1 cellular context compared by ENCODE assay signal in the genomic region with DNA sequence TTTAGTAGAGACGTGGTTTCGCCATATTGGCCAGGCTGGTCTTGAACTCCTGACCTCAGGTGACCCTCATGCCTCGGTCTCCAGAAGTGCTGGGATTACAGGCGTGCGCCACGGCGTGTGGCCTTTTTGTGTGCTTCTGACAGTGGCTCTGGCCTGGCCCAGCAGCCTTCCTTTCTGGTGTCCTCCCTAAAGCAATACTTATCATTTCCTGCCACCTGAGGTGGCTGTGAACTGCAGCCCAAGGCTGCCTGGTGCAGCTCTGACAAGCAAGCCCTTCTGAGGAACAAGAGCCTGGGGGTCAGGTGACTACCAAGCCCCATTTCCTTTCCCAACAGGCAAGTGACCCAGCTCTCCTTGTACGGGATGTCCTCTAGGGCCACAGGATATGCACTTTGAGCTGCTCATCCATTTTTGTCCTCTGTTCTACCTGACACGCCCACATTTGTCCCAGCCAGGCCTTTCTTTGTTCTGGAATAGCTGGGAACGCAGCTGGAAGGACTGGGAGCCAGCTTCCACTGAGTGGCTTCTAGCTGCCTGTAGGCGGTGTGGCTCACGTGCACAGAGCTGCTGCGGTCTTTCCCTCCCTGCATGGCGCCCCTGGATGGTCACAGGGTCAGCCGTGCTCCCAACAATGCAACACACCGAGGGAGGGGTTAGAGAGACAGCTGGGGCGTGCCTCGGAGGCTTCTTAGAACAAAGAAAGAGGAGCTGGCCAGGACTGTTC.
A peak's percentile ranks its signal among the peaks of the same experiment; 100 is the strongest.
TF ChIP-seq lines count a peak whose summit lies in the region.

No MANE protein-coding gene starts in this region.

TF ChIP-seq in K562, 482 proteins besides CTCF, POLR2A, EP300 and RAD21 (continued from another document and continues in another):
- TF ChIP-seq, protein P1, sequence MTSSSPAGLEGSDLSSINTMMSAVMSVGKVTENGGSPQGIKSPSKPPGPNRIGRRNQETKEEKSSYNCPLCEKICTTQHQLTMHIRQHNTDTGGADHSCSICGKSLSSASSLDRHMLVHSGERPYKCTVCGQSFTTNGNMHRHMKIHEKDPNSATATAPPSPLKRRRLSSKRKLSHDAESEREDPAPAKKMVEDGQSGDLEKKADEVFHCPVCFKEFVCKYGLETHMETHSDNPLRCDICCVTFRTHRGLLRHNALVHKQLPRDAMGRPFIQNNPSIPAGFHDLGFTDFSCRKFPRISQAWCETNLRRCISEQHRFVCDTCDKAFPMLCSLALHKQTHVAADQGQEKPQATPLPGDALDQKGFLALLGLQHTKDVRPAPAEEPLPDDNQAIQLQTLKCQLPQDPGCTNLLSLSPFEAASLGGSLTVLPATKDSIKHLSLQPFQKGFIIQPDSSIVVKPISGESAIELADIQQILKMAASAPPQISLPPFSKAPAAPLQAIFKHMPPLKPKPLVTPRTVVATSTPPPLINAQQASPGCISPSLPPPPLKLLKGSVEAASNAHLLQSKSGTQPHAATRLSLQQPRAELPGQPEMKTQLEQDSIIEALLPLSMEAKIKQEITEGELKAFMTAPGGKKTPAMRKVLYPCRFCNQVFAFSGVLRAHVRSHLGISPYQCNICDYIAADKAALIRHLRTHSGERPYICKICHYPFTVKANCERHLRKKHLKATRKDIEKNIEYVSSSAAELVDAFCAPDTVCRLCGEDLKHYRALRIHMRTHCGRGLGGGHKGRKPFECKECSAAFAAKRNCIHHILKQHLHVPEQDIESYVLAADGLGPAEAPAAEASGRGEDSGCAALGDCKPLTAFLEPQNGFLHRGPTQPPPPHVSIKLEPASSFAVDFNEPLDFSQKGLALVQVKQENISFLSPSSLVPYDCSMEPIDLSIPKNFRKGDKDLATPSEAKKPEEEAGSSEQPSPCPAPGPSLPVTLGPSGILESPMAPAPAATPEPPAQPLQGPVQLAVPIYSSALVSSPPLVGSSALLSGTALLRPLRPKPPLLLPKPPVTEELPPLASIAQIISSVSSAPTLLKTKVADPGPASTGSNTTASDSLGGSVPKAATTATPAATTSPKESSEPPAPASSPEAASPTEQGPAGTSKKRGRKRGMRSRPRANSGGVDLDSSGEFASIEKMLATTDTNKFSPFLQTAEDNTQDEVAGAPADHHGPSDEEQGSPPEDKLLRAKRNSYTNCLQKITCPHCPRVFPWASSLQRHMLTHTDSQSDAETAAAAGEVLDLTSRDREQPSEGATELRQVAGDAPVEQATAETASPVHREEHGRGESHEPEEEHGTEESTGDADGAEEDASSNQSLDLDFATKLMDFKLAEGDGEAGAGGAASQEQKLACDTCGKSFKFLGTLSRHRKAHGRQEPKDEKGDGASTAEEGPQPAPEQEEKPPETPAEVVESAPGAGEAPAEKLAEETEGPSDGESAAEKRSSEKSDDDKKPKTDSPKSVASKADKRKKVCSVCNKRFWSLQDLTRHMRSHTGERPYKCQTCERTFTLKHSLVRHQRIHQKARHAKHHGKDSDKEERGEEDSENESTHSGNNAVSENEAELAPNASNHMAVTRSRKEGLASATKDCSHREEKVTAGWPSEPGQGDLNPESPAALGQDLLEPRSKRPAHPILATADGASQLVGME (CRISPR knock-in tag; IDR thresholded peaks at IDR 0.05) = no peak
- 0 out of 2 replicates have a peak, but pooled peaks have one; percentile 57 for TF ChIP-seq SP1 (CRISPR knock-in tag; IDR thresholded peaks at IDR 0.05)
- TF ChIP-seq PHB (CRISPR knock-in tag; IDR thresholded peaks at IDR 0.05) = no peak
- peak; percentile 1; the same call in 1 of the 2 replicates for TF ChIP-seq ELF4 (CRISPR knock-in tag; IDR thresholded peaks at IDR 0.05)
- TF ChIP-seq HCFC1 (IDR thresholded peaks at IDR 0.05; ENCODE audit: low read depth, low read length) = peak; percentile 73
- TF ChIP-seq, protein P2, sequence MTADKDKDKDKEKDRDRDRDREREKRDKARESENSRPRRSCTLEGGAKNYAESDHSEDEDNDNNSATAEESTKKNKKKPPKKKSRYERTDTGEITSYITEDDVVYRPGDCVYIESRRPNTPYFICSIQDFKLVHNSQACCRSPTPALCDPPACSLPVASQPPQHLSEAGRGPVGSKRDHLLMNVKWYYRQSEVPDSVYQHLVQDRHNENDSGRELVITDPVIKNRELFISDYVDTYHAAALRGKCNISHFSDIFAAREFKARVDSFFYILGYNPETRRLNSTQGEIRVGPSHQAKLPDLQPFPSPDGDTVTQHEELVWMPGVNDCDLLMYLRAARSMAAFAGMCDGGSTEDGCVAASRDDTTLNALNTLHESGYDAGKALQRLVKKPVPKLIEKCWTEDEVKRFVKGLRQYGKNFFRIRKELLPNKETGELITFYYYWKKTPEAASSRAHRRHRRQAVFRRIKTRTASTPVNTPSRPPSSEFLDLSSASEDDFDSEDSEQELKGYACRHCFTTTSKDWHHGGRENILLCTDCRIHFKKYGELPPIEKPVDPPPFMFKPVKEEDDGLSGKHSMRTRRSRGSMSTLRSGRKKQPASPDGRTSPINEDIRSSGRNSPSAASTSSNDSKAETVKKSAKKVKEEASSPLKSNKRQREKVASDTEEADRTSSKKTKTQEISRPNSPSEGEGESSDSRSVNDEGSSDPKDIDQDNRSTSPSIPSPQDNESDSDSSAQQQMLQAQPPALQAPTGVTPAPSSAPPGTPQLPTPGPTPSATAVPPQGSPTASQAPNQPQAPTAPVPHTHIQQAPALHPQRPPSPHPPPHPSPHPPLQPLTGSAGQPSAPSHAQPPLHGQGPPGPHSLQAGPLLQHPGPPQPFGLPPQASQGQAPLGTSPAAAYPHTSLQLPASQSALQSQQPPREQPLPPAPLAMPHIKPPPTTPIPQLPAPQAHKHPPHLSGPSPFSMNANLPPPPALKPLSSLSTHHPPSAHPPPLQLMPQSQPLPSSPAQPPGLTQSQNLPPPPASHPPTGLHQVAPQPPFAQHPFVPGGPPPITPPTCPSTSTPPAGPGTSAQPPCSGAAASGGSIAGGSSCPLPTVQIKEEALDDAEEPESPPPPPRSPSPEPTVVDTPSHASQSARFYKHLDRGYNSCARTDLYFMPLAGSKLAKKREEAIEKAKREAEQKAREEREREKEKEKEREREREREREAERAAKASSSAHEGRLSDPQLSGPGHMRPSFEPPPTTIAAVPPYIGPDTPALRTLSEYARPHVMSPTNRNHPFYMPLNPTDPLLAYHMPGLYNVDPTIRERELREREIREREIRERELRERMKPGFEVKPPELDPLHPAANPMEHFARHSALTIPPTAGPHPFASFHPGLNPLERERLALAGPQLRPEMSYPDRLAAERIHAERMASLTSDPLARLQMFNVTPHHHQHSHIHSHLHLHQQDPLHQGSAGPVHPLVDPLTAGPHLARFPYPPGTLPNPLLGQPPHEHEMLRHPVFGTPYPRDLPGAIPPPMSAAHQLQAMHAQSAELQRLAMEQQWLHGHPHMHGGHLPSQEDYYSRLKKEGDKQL (CRISPR knock-in tag; IDR thresholded peaks at IDR 0.05; ENCODE audit: borderline replicate concordance) = 0 out of 2 replicates have a peak, but pooled peaks have one; percentile 70
- peak; percentile 78 for TF ChIP-seq TRIM28 (IDR thresholded peaks at IDR 0.05)
- TF ChIP-seq, protein P3, sequence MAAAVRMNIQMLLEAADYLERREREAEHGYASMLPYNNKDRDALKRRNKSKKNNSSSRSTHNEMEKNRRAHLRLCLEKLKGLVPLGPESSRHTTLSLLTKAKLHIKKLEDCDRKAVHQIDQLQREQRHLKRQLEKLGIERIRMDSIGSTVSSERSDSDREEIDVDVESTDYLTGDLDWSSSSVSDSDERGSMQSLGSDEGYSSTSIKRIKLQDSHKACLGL (CRISPR knock-in tag; IDR thresholded peaks at IDR 0.05; ENCODE audit: borderline replicate concordance, poor library complexity, severe bottlenecking) = no peak
- no peak for TF ChIP-seq RUNX1 (IDR thresholded peaks at IDR 0.05; ENCODE audit: low read depth)
- no peak for TF ChIP-seq FOXA1 (IDR thresholded peaks at IDR 0.05; ENCODE audit: borderline replicate concordance)
- no peak for TF ChIP-seq FOXJ3 (CRISPR knock-in tag; IDR thresholded peaks at IDR 0.05)
- TF ChIP-seq JUND (IDR thresholded peaks at IDR 0.05; ENCODE audit: borderline replicate concordance, low read depth, low read length) = 0 out of 2 replicates have a peak, but pooled peaks have one; percentile 45
- TF ChIP-seq JUND (tag; IDR thresholded peaks at IDR 0.05; ENCODE audit: borderline replicate concordance, low read depth, low read length) = no peak; the same call in 2 of the 3 replicates
- peak; percentile 15 for TF ChIP-seq TAF1 (IDR thresholded peaks at IDR 0.05; ENCODE audit: control insufficient read depth, extremely low read depth, insufficient read depth, low read length, severe bottlenecking)
- TF ChIP-seq TBP (optimal IDR thresholded peaks at IDR 0.05; ENCODE audit: low read depth, low read length) = peak; percentile 60
- no peak for TF ChIP-seq ZNF717 (CRISPR knock-in tag; IDR thresholded peaks at IDR 0.05)
- TF ChIP-seq, protein P4, sequence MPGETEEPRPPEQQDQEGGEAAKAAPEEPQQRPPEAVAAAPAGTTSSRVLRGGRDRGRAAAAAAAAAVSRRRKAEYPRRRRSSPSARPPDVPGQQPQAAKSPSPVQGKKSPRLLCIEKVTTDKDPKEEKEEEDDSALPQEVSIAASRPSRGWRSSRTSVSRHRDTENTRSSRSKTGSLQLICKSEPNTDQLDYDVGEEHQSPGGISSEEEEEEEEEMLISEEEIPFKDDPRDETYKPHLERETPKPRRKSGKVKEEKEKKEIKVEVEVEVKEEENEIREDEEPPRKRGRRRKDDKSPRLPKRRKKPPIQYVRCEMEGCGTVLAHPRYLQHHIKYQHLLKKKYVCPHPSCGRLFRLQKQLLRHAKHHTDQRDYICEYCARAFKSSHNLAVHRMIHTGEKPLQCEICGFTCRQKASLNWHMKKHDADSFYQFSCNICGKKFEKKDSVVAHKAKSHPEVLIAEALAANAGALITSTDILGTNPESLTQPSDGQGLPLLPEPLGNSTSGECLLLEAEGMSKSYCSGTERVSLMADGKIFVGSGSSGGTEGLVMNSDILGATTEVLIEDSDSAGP (CRISPR knock-in tag; IDR thresholded peaks at IDR 0.05) = no peak
- no peak for TF ChIP-seq SNIP1 (IDR thresholded peaks at IDR 0.05; ENCODE audit: low read depth)
- no peak for TF ChIP-seq KDM2B (CRISPR knock-in tag; IDR thresholded peaks at IDR 0.05)
- TF ChIP-seq CREBBP (IDR thresholded peaks at IDR 0.05; ENCODE audit: low read depth, low read length) = no peak
- TF ChIP-seq LEF1 (IDR thresholded peaks at IDR 0.05) = peak; percentile 75
- no peak for TF ChIP-seq MCM3 (IDR thresholded peaks at IDR 0.05)
- TF ChIP-seq CBX8 (IDR thresholded peaks at IDR 0.05; ENCODE audit: borderline replicate concordance, extremely low read depth, low read depth, low read length, poor library complexity, severe bottlenecking) = no peak
- TF ChIP-seq, protein P5, sequence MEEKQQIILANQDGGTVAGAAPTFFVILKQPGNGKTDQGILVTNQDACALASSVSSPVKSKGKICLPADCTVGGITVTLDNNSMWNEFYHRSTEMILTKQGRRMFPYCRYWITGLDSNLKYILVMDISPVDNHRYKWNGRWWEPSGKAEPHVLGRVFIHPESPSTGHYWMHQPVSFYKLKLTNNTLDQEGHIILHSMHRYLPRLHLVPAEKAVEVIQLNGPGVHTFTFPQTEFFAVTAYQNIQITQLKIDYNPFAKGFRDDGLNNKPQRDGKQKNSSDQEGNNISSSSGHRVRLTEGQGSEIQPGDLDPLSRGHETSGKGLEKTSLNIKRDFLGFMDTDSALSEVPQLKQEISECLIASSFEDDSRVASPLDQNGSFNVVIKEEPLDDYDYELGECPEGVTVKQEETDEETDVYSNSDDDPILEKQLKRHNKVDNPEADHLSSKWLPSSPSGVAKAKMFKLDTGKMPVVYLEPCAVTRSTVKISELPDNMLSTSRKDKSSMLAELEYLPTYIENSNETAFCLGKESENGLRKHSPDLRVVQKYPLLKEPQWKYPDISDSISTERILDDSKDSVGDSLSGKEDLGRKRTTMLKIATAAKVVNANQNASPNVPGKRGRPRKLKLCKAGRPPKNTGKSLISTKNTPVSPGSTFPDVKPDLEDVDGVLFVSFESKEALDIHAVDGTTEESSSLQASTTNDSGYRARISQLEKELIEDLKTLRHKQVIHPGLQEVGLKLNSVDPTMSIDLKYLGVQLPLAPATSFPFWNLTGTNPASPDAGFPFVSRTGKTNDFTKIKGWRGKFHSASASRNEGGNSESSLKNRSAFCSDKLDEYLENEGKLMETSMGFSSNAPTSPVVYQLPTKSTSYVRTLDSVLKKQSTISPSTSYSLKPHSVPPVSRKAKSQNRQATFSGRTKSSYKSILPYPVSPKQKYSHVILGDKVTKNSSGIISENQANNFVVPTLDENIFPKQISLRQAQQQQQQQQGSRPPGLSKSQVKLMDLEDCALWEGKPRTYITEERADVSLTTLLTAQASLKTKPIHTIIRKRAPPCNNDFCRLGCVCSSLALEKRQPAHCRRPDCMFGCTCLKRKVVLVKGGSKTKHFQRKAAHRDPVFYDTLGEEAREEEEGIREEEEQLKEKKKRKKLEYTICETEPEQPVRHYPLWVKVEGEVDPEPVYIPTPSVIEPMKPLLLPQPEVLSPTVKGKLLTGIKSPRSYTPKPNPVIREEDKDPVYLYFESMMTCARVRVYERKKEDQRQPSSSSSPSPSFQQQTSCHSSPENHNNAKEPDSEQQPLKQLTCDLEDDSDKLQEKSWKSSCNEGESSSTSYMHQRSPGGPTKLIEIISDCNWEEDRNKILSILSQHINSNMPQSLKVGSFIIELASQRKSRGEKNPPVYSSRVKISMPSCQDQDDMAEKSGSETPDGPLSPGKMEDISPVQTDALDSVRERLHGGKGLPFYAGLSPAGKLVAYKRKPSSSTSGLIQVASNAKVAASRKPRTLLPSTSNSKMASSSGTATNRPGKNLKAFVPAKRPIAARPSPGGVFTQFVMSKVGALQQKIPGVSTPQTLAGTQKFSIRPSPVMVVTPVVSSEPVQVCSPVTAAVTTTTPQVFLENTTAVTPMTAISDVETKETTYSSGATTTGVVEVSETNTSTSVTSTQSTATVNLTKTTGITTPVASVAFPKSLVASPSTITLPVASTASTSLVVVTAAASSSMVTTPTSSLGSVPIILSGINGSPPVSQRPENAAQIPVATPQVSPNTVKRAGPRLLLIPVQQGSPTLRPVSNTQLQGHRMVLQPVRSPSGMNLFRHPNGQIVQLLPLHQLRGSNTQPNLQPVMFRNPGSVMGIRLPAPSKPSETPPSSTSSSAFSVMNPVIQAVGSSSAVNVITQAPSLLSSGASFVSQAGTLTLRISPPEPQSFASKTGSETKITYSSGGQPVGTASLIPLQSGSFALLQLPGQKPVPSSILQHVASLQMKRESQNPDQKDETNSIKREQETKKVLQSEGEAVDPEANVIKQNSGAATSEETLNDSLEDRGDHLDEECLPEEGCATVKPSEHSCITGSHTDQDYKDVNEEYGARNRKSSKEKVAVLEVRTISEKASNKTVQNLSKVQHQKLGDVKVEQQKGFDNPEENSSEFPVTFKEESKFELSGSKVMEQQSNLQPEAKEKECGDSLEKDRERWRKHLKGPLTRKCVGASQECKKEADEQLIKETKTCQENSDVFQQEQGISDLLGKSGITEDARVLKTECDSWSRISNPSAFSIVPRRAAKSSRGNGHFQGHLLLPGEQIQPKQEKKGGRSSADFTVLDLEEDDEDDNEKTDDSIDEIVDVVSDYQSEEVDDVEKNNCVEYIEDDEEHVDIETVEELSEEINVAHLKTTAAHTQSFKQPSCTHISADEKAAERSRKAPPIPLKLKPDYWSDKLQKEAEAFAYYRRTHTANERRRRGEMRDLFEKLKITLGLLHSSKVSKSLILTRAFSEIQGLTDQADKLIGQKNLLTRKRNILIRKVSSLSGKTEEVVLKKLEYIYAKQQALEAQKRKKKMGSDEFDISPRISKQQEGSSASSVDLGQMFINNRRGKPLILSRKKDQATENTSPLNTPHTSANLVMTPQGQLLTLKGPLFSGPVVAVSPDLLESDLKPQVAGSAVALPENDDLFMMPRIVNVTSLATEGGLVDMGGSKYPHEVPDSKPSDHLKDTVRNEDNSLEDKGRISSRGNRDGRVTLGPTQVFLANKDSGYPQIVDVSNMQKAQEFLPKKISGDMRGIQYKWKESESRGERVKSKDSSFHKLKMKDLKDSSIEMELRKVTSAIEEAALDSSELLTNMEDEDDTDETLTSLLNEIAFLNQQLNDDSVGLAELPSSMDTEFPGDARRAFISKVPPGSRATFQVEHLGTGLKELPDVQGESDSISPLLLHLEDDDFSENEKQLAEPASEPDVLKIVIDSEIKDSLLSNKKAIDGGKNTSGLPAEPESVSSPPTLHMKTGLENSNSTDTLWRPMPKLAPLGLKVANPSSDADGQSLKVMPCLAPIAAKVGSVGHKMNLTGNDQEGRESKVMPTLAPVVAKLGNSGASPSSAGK (IDR thresholded peaks at IDR 0.05) = peak; percentile 83
